17 cellular contexts compared by ENCODE assay signal in the genomic region with DNA sequence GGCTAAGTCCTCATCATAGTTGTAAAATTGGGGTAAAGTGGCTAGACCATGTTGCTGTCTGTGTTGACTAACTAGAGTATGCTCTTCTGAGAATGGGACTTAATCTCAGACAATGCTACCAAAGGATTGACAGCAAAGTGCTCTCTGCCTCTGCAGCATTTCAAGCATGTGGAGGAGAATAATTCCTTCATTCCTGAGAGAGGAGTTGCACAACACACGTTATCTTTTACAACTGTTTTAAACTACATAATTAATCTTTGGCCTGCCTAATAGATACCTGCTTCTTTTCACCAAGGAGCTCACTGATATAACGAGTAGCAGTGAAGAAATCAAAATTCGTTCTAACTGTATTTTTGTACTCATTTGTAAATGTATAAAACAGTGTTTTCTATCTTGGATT.
DNase-seq lines count a peak whose midpoint lies in the region; ATAC-seq lines count a peak whose summit lies in the region.
"Had no signal": no experiment of that assay in that cellular context is flagged by ENCODE, and none has a peak within 500 bp of the region (broad histone marks: within the 10 kb centered on the region; RNA-seq: fewer than 3 reads in every experiment).

No MANE protein-coding gene starts in this region.

- H3K9ac ChIP-seq in Karpas-422 (ENCODE audit: low read length) = no peak overlapping the region
- H3K9ac ChIP-seq: BLaER1 had no signal

- no peak overlapping the region for H3K4me3 ChIP-seq in Karpas-422 (ENCODE audit: low read length)
- H3K4me3 ChIP-seq: BLaER1, GM23338 had no signal

- H3K9me3 ChIP-seq in Karpas-422 (ENCODE audit: low read length) = no peaks in the 10 kb centered on the region
- H3K9me3 ChIP-seq: BLaER1 had no signal

- H4K20me1 ChIP-seq in Karpas-422 (ENCODE audit: insufficient read depth, low read depth, low read length) = no peaks in the 10 kb centered on the region
- H4K20me1 ChIP-seq: BLaER1 had no signal

- no peaks in the 10 kb centered on the region for H3K79me2 ChIP-seq in Karpas-422 (ENCODE audit: low read length)

- H3K27ac ChIP-seq in Karpas-422 (ENCODE audit: low read length) = no peak overlapping the region
- H3K27ac ChIP-seq: BLaER1, HL-60 had no signal

- DNase-seq in EH (ENCODE audit: low read depth) = peak; percentile 30
- DNase-seq in Karpas-422 = no peak
- peak; percentile 86 for DNase-seq in amniotic epithelial cell (ENCODE audit: low read depth)
- peak; percentile 14 for DNase-seq in iris pigment epithelial cell (ENCODE audit: low read depth)
- DNase-seq in retina = no peak
- DNase-seq: 8988T; Calu3; CD4-positive, alpha-beta memory T cell; DMS53; DND-41; GDM1; HCEC 1CT had no signal

- no peak for ATAC-seq in HG03354 (IDR thresholded peaks at IDR 0.05; ENCODE audit: poor library complexity, severe bottlenecking, unreplicated experiment)
- ATAC-seq in GM21528 (IDR thresholded peaks at IDR 0.05; ENCODE audit: low FRiP score, unreplicated experiment) = no peak
- ATAC-seq: GM23338 had no signal

- H3K36me3 ChIP-seq in Karpas-422 (ENCODE audit: insufficient read depth, low read length) = no peaks in the 10 kb centered on the region
- H3K36me3 ChIP-seq: BLaER1 had no signal

- H2AFZ ChIP-seq in Karpas-422 (ENCODE audit: low read length) = peak overlapping the region; percentile 62; the same call in 1 of the 2 replicates
- H2AFZ ChIP-seq: GM23338 had no signal

- no peaks in the 10 kb centered on the region for H3K4me1 ChIP-seq in Karpas-422 (ENCODE audit: low read length)
- H3K4me1 ChIP-seq: BLaER1 had no signal

- H3K27me3 ChIP-seq in Karpas-422 (ENCODE audit: low read length) = no peaks in the 10 kb centered on the region
- H3K27me3 ChIP-seq: BLaER1 had no signal

- H3K9me2 ChIP-seq in Karpas-422 (replicated peaks; ENCODE audit: insufficient read depth, low read length) = no peaks in the 10 kb centered on the region

- H3K4me2 ChIP-seq in Karpas-422 (ENCODE audit: low read depth, low read length, poor library complexity, severe bottlenecking) = no peak overlapping the region
- H3K4me2 ChIP-seq: BLaER1, GM23338 had no signal

Comparison
In these comparisons a context has a peak if more than half of its experiments do, and no peak if none do; other contexts are left out.
1. DNase-seq: peak in EH (single experiment), amniotic epithelial cell (single experiment) and iris pigment epithelial cell (single experiment); none in Karpas-422 (single experiment) and retina (single experiment).